ENCODE assay signal across 8 cellular contexts in genomic region chr6:141463237-141463977, GRCh38.
DNase-seq lines count a peak whose midpoint lies in the region; ATAC-seq and TF ChIP-seq lines count a peak whose summit lies in the region.

No MANE protein-coding gene starts in this region.

- intact Hi-C loops in CD4-positive, alpha-beta T cell (cut with DNase I, micrococcal nuclease) = no loop called here

- H3K79me2 ChIP-seq in fibroblast of lung (ENCODE audit: control insufficient read depth, insufficient read depth, low read length) (no peaks in the 10 kb centered on the region), neural progenitor cell (ENCODE audit: low read depth) (no peaks in the 10 kb centered on the region)

- CTCF ChIA-PET in CD4-positive, alpha-beta T cell (lab: Charles Lee) = interaction anchor here (0.6 kb wide), 1 partner anchor 840 kb away, joined by 3 read pairs; no protein-coding TSS in a partner anchor

- no peaks in the 10 kb centered on the region for H3K36me3 ChIP-seq in fibroblast of lung (ENCODE audit: control insufficient read depth, insufficient read depth, low read length)
- no peaks in the 10 kb centered on the region for H3K36me3 ChIP-seq in neural progenitor cell

- peaks cover 7% of the 10 kb centered on the region for H3K4me1 Mint-ChIP-seq in CD4-positive, alpha-beta T cell (ENCODE audit: low read depth)
- H3K4me1 Mint-ChIP-seq in activated naive CD8-positive, alpha-beta T cell treated with anti-CD3 and anti-CD28 coated beads for 36 hours = peaks cover 12% of the 10 kb centered on the region
- peaks cover 6% of the 10 kb centered on the region for H3K4me1 Mint-ChIP-seq in neural progenitor cell
- H3K4me1 Mint-ChIP-seq in stimulated activated naive CD8-positive, alpha-beta T cell treated with anti-CD3 and anti-CD28 coated beads, Interleukin-15, amount 100 ng/mL, for 72 hours = no peaks in the 10 kb centered on the region

- H4K20me1 ChIP-seq in fibroblast of lung (ENCODE audit: control insufficient read depth, extremely low read depth, insufficient read depth, low read length) = no peaks in the 10 kb centered on the region
- no peaks in the 10 kb centered on the region for H4K20me1 ChIP-seq in neural progenitor cell (ENCODE audit: low read depth)

- H3K27me3 ChIP-seq in fibroblast of lung (ENCODE audit: control insufficient read depth, insufficient read depth, low read length) = no peaks in the 10 kb centered on the region
- no peaks in the 10 kb centered on the region for H3K27me3 ChIP-seq in CD4-positive, alpha-beta T cell (ENCODE audit: control insufficient read depth, insufficient read depth, low read length)
- no peaks in the 10 kb centered on the region for H3K27me3 ChIP-seq in neural progenitor cell

- H3K36me3 Mint-ChIP-seq in CD4-positive, alpha-beta T cell (ENCODE audit: low read depth) = no peaks in the 10 kb centered on the region
- no peaks in the 10 kb centered on the region for H3K36me3 Mint-ChIP-seq in activated naive CD8-positive, alpha-beta T cell treated with anti-CD3 and anti-CD28 coated beads for 36 hours
- no peaks in the 10 kb centered on the region for H3K36me3 Mint-ChIP-seq in neural progenitor cell

- peaks cover 4% of the 10 kb centered on the region for H3K4me1 ChIP-seq in fibroblast of lung (ENCODE audit: control insufficient read depth, extremely low read depth, insufficient read depth, low read length)
- H3K4me1 ChIP-seq in neural progenitor cell = peaks cover 5% of the 10 kb centered on the region

- peaks cover 6% of the 10 kb centered on the region for H3F3A ChIP-seq in neural progenitor cell (ENCODE audit: low read depth)

- H3K4me3 Mint-ChIP-seq in CD4-positive, alpha-beta T cell = no peak overlapping the region
- H3K4me3 Mint-ChIP-seq in activated naive CD8-positive, alpha-beta T cell treated with anti-CD3 and anti-CD28 coated beads for 36 hours = no peak overlapping the region
- no peak overlapping the region for H3K4me3 Mint-ChIP-seq in neural progenitor cell
- H3K4me3 Mint-ChIP-seq in stimulated activated naive CD8-positive, alpha-beta T cell treated with anti-CD3 and anti-CD28 coated beads, Interleukin-15, amount 100 ng/mL, for 72 hours = no peak overlapping the region

- no peak overlapping the region for H3K9ac ChIP-seq in fibroblast of lung (ENCODE audit: insufficient read depth, low read length)
- no peak overlapping the region for H3K9ac ChIP-seq in neural progenitor cell

- H3K9me3 ChIP-seq in fibroblast of lung (ENCODE audit: control insufficient read depth, insufficient read depth, low read depth, low read length) (no peaks in the 10 kb centered on the region), neural progenitor cell (ENCODE audit: low read depth) (no peaks in the 10 kb centered on the region)
- no peaks in the 10 kb centered on the region for H3K9me3 ChIP-seq in CD4-positive, alpha-beta T cell (ENCODE audit: control insufficient read depth, low read length)

- no peaks in the 10 kb centered on the region for H3K27me3 Mint-ChIP-seq in CD4-positive, alpha-beta T cell
- H3K27me3 Mint-ChIP-seq in activated naive CD8-positive, alpha-beta T cell treated with anti-CD3 and anti-CD28 coated beads for 36 hours = no peaks in the 10 kb centered on the region
- no peaks in the 10 kb centered on the region for H3K27me3 Mint-ChIP-seq in neural progenitor cell (ENCODE audit: insufficient read depth, low read depth)
- H3K27me3 Mint-ChIP-seq in stimulated activated naive CD8-positive, alpha-beta T cell treated with anti-CD3 and anti-CD28 coated beads, Interleukin-15, amount 100 ng/mL, for 72 hours = no peaks in the 10 kb centered on the region

- DNase-seq in EH (ENCODE audit: low read depth) (peak; percentile 59), fibroblast of lung (ENCODE audit: low read depth in 2 of 2) (peak; percentile 58 to 70), neural progenitor cell (ENCODE audit: low spot score) (no peak)
- no peak for DNase-seq in CD4-positive, alpha-beta T cell
- DNase-seq in activated naive CD8-positive, alpha-beta T cell treated with anti-CD3 and anti-CD28 coated beads for 36 hours = no peak
- no peak for DNase-seq in stimulated activated naive CD8-positive, alpha-beta T cell treated with anti-CD3 and anti-CD28 coated beads, Interleukin-15, amount 100 ng/mL, for 72 hours

- no peaks in the 10 kb centered on the region for H3K9me3 Mint-ChIP-seq in CD4-positive, alpha-beta T cell
- H3K9me3 Mint-ChIP-seq in activated naive CD8-positive, alpha-beta T cell treated with anti-CD3 and anti-CD28 coated beads for 36 hours = no peaks in the 10 kb centered on the region
- H3K9me3 Mint-ChIP-seq in neural progenitor cell = no peaks in the 10 kb centered on the region
- H3K9me3 Mint-ChIP-seq in stimulated activated naive CD8-positive, alpha-beta T cell treated with anti-CD3 and anti-CD28 coated beads, Interleukin-15, amount 100 ng/mL, for 72 hours = no peaks in the 10 kb centered on the region

- TF ChIP-seq CTCF in fibroblast of lung (conservative IDR thresholded peaks at IDR 0.05 in 1 of 2, IDR thresholded peaks at IDR 0.05 in 1 of 2; ENCODE audit: low read depth in 1 of 2, low read length in 2 of 2) = no peak
- no peak for TF ChIP-seq CTCF in CD4-positive, alpha-beta T cell (IDR thresholded peaks at IDR 0.05)
- no peak for TF ChIP-seq CTCF in neural progenitor cell (IDR thresholded peaks at IDR 0.05)

- peak overlapping the region in 1 of 4 experiments; percentile 18 for H3K4me3 ChIP-seq in fibroblast of lung (replicated peaks in 1 of 4; ENCODE audit: control extremely low read depth in 1 of 4, insufficient read depth in 1 of 4, low read depth in 3 of 4, low read length in 4 of 4)
- H3K4me3 ChIP-seq in neural progenitor cell = no peak overlapping the region

- ATAC-seq in GM21381 (IDR thresholded peaks at IDR 0.05; ENCODE audit: unreplicated experiment) (peak; percentile 90), HG03457 (IDR thresholded peaks at IDR 0.05; ENCODE audit: unreplicated experiment) (peak; percentile 90)
- ATAC-seq in CD4-positive, alpha-beta T cell (ENCODE audit: poor library complexity) = no peak
- ATAC-seq in stimulated activated naive CD8-positive, alpha-beta T cell treated with anti-CD3 and anti-CD28 coated beads, Interleukin-15, amount 100 ng/mL, for 72 hours = no peak

- POLR2A ChIA-PET in CD4-positive, alpha-beta T cell (lab: Charles Lee) = no interaction called here

- H3K27ac ChIP-seq in fibroblast of lung (ENCODE audit: insufficient read depth, low read length) (peak overlapping the region; percentile 15), neural progenitor cell (no peak overlapping the region)
- H3K27ac ChIP-seq in CD4-positive, alpha-beta T cell (ENCODE audit: low read depth, low read length) = no peak overlapping the region

- no peak overlapping the region for H3K27ac Mint-ChIP-seq in CD4-positive, alpha-beta T cell
- no peak overlapping the region for H3K27ac Mint-ChIP-seq in activated naive CD8-positive, alpha-beta T cell treated with anti-CD3 and anti-CD28 coated beads for 36 hours
- H3K27ac Mint-ChIP-seq in neural progenitor cell = no peak overlapping the region
- H3K27ac Mint-ChIP-seq in stimulated activated naive CD8-positive, alpha-beta T cell treated with anti-CD3 and anti-CD28 coated beads, Interleukin-15, amount 100 ng/mL, for 72 hours = no peak overlapping the region

- H3K4me2 ChIP-seq in fibroblast of lung (ENCODE audit: extremely low read depth, insufficient read depth, low read length) (peak overlapping the region; percentile 44), neural progenitor cell (no peak overlapping the region)

- H2AFZ ChIP-seq in fibroblast of lung (ENCODE audit: low read length) (peak overlapping the region; percentile 22), neural progenitor cell (replicated peaks) (no peak overlapping the region)

Comparison
In these comparisons a context has a peak if more than half of its experiments do, and no peak if none do; other contexts are left out.
1. DNase-seq: peak in EH (single experiment) and fibroblast of lung (2 of 2); none in CD4-positive, alpha-beta T cell (0 of 10), activated naive CD8-positive, alpha-beta T cell treated with anti-CD3 and anti-CD28 coated beads for 36 hours (single experiment), neural progenitor cell (single experiment) and stimulated activated naive CD8-positive, alpha-beta T cell treated with anti-CD3 and anti-CD28 coated beads, Interleukin-15, amount 100 ng/mL, for 72 hours (0 of 2).
2. ATAC-seq: peak in GM21381 (single experiment) and HG03457 (single experiment); none in CD4-positive, alpha-beta T cell (single experiment) and stimulated activated naive CD8-positive, alpha-beta T cell treated with anti-CD3 and anti-CD28 coated beads, Interleukin-15, amount 100 ng/mL, for 72 hours (single experiment).